In the genomic region with DNA sequence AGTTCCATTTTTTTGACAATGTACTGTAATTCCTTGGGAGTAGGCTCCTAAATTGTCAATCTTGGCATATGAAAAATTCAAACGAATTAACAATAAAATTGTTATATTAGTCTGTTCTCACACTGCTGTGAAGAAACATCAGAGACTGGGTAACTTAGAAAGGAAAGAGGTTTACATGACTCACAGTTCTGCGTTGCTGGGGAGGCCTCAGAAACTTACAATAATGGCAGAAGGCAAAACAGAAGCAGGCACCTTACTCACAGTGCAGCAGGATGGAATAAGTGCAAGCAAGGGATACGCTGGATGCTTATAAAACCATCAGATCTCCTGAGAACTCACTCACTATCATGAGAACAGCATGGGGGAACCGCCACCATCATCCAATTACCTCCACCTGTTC, we compare ENCODE assay signal across 23 cellular contexts.
DNase-seq lines count a peak whose midpoint lies in the region; ATAC-seq, FAIRE-seq and TF ChIP-seq lines count a peak whose summit lies in the region.
"Had no signal": no experiment of that assay in that cellular context is flagged by ENCODE, and none has a peak within 500 bp of the region (broad histone marks: within the 10 kb centered on the region; RNA-seq: fewer than 3 reads in every experiment).

No MANE protein-coding gene starts in this region.

- no peak for TF ChIP-seq CTCF in astrocyte (IDR thresholded peaks at IDR 0.05; ENCODE audit: insufficient read depth, low read depth, low read length)

- H2BK5ac ChIP-seq in mesenchymal stem cell (ENCODE audit: low read depth, low read length, poor library complexity, severe bottlenecking) = no peak overlapping the region

- FAIRE-seq in astrocyte (lab: Jason Lieb, UNC) = no peak
- FAIRE-seq: GM18507 had no signal

- H3K23ac ChIP-seq in mesenchymal stem cell (ENCODE audit: low read length in 2 of 2) = no peak overlapping the region

- no peak overlapping the region for H4K91ac ChIP-seq in mesenchymal stem cell (ENCODE audit: low read length)

- H3K36me3 Mint-ChIP-seq in astrocyte (ENCODE audit: low read depth, unreplicated experiment) = peaks cover 7% of the 10 kb centered on the region

- peaks cover 17% of the 10 kb centered on the region for H3K79me2 ChIP-seq in astrocyte (ENCODE audit: insufficient read depth, low read length)

- H3K27me3 ChIP-seq in astrocyte (ENCODE audit: insufficient read depth, low read length) (no peaks in the 10 kb centered on the region), mesenchymal stem cell (ENCODE audit: control insufficient read depth in 1 of 2, insufficient read depth in 1 of 2, low read length in 2 of 2) (no peaks in the 10 kb centered on the region)

- H2AFZ ChIP-seq in astrocyte (ENCODE audit: low read depth, low read length) (no peak overlapping the region), mesenchymal stem cell (ENCODE audit: low read depth, low read length) (no peak overlapping the region)
- H2AFZ ChIP-seq: GM23248 had no signal

- peak overlapping the region; percentile 55 for H3K27ac Mint-ChIP-seq in astrocyte (ENCODE audit: unreplicated experiment)
- H3K27ac Mint-ChIP-seq: H9 had no signal

- no peak overlapping the region for H2AK5ac ChIP-seq in mesenchymal stem cell (ENCODE audit: low read length, severe bottlenecking)

- H3K36me3 ChIP-seq in astrocyte (ENCODE audit: insufficient read depth, low read length) = no peaks in the 10 kb centered on the region
- H3K36me3 ChIP-seq in mesenchymal stem cell (ENCODE audit: control insufficient read depth in 1 of 2, insufficient read depth in 2 of 2, low read depth in 1 of 2, low read length in 2 of 2) = no peaks in the 10 kb centered on the region

- no peak overlapping the region for H3K9ac ChIP-seq in astrocyte (ENCODE audit: low read length)
- no peak overlapping the region for H3K9ac ChIP-seq in mesenchymal stem cell (ENCODE audit: low read length)
- H3K9ac ChIP-seq: GM23248 had no signal

- H3K18ac ChIP-seq in mesenchymal stem cell (ENCODE audit: low read depth in 1 of 2, low read length in 2 of 2) = no peak overlapping the region

- no peak overlapping the region for H3K4me3 Mint-ChIP-seq in astrocyte (ENCODE audit: unreplicated experiment)
- H3K4me3 Mint-ChIP-seq: H9 had no signal

- H3K9me3 ChIP-seq in astrocyte (ENCODE audit: insufficient read depth, low read depth, low read length) (no peaks in the 10 kb centered on the region), mesenchymal stem cell (ENCODE audit: control insufficient read depth, low read length) (no peaks in the 10 kb centered on the region)

- no peaks in the 10 kb centered on the region for H4K20me1 ChIP-seq in astrocyte (ENCODE audit: insufficient read depth, low read length)

- H3K4me2 ChIP-seq in astrocyte (ENCODE audit: low read length) (no peak overlapping the region), mesenchymal stem cell (ENCODE audit: low read length, poor library complexity, severe bottlenecking) (no peak overlapping the region)

- H3K4me3 ChIP-seq in astrocyte (ENCODE audit: insufficient read depth, low read depth, low read length) (no peak overlapping the region), mesenchymal stem cell (ENCODE audit: insufficient read depth in 1 of 2, low read depth in 1 of 2, low read length in 2 of 2) (no peak overlapping the region)
- H3K4me3 ChIP-seq: GM23248, SK-N-MC had no signal

- no peak for ATAC-seq in GM19324 (IDR thresholded peaks at IDR 0.05; ENCODE audit: low FRiP score, unreplicated experiment)
- ATAC-seq: Panc1 had no signal

- no peak overlapping the region for H3K4ac ChIP-seq in mesenchymal stem cell (ENCODE audit: low read depth in 1 of 2, low read length in 2 of 2)

- H3K4me1 ChIP-seq in astrocyte (ENCODE audit: insufficient read depth, low read length) (no peaks in the 10 kb centered on the region), mesenchymal stem cell (ENCODE audit: control insufficient read depth, insufficient read depth, low read depth, low read length) (no peaks in the 10 kb centered on the region)

- DNase-seq in Daoy (ENCODE audit: low read depth) (peak; percentile 26), LHCN-M2 (ENCODE audit: low read depth) (peak; percentile 22), astrocyte (ENCODE audit: low read depth) (no peak), mesenchymal stem cell (peak; percentile 33), HK-2 (ENCODE audit: unreplicated experiment) (no peak), SIG-M5 treated with dmso at 0.1 percent for 504 hours (lab: John Stamatoyannopoulos, UW; ENCODE audit: unreplicated experiment) (no peak), NCI-H146 treated with DMSO at 0.1 percent for 48 hours (lab: John Stamatoyannopoulos, UW; ENCODE audit: unreplicated experiment) (no peak)
- DNase-seq: 8988T, ACHN, Calu3, DMS79 treated with DMSO at 0.1 percent for 48 hours, GM23248, H9, NCI-H1092 treated with DMSO at 0.1 percent for 48 hours, NCI-H1436 treated with DMSO at 0.1 percent for 48 hours, NCI-H2029, NCI-H446, NCI-H524 treated with DMSO at 0.1 percent for 48 hours, SHP77 treated with DMSO at 0.1 percent for 48 hours had no signal

- H3K79me1 ChIP-seq in mesenchymal stem cell (replicated peaks; ENCODE audit: low read length, poor library complexity, severe bottlenecking) = no peaks in the 10 kb centered on the region

- H2BK120ac ChIP-seq in mesenchymal stem cell (ENCODE audit: low read depth, low read length) = no peak overlapping the region

- WGBS in mesenchymal stem cell = 81% methylated on average over 3 of the region's 4 CpGs

- no peaks in the 10 kb centered on the region for H3K27me3 Mint-ChIP-seq in astrocyte (ENCODE audit: low read depth, unreplicated experiment)

- no peak overlapping the region for H3K27ac ChIP-seq in astrocyte (ENCODE audit: low read depth, low read length)
- no peak overlapping the region for H3K27ac ChIP-seq in mesenchymal stem cell (ENCODE audit: low read length, poor library complexity, severe bottlenecking)
- H3K27ac ChIP-seq: GM23248, SK-N-MC had no signal

- H3K14ac ChIP-seq in mesenchymal stem cell (ENCODE audit: low read length in 2 of 2) = no peak overlapping the region

- no peak overlapping the region for H4K8ac ChIP-seq in mesenchymal stem cell (ENCODE audit: low read length)

- H3K4me1 Mint-ChIP-seq in astrocyte (ENCODE audit: low read depth, unreplicated experiment) = peaks cover 16% of the 10 kb centered on the region
- H3K4me1 Mint-ChIP-seq: H9 had no signal

- H3K9me3 Mint-ChIP-seq in astrocyte (ENCODE audit: unreplicated experiment) = no peaks in the 10 kb centered on the region
- H3K9me3 Mint-ChIP-seq: H9 had no signal

- no peak overlapping the region for H2BK12ac ChIP-seq in mesenchymal stem cell (ENCODE audit: low read length in 2 of 2)

- H2BK15ac ChIP-seq in mesenchymal stem cell (ENCODE audit: low read depth, poor library complexity, severe bottlenecking) = no peak overlapping the region

Comparison
In these comparisons a context has a peak if more than half of its experiments do, and no peak if none do; other contexts are left out.
1. DNase-seq: peak in Daoy (single experiment), LHCN-M2 (single experiment) and mesenchymal stem cell (single experiment); none in astrocyte (single experiment), HK-2 (single experiment), SIG-M5 treated with dmso at 0.1 percent for 504 hours (single experiment) and NCI-H146 treated with DMSO at 0.1 percent for 48 hours (single experiment).